Comparison of ENCODE assay signal across 1 cellular context in genomic region chr5:176535101-176535654, GRCh38.
TF ChIP-seq lines count a peak whose summit lies in the region.

No MANE protein-coding gene starts in this region.

TF ChIP-seq in GM12878, 131 proteins besides CTCF, POLR2A, EP300 and RAD21 (continued from another document):
- TF ChIP-seq E4F1 (IDR thresholded peaks at IDR 0.05; ENCODE audit: borderline replicate concordance, partially characterized antibody) (no peak), RAD51 (IDR thresholded peaks at IDR 0.05) (no peak), SREBF2 (IDR thresholded peaks at IDR 0.05; ENCODE audit: low read length) (no peak), RELA (IDR thresholded peaks at IDR 0.05; ENCODE audit: borderline replicate concordance, partially characterized antibody) (peak; percentile 32), SMARCA5 (IDR thresholded peaks at IDR 0.05) (peak; percentile 68; the same call in 1 of the 2 replicates), BACH1 (IDR thresholded peaks at IDR 0.05; ENCODE audit: borderline replicate concordance) (0 out of 2 replicates have a peak, but pooled peaks have one; percentile 5), POU2F2 (IDR thresholded peaks at IDR 0.05; ENCODE audit: borderline replicate concordance, low read depth, low read length) (peak; percentile 39; the same call in 1 of the 3 replicates), SIX5 (IDR thresholded peaks at IDR 0.05; ENCODE audit: low read depth, low read length, severe bottlenecking) (no peak), RUNX3 (IDR thresholded peaks at IDR 0.05; ENCODE audit: low read length) (0 out of 2 replicates have a peak, but pooled peaks have one; percentile 29), BHLHE40 (IDR thresholded peaks at IDR 0.05; ENCODE audit: borderline replicate concordance in 1 of 2, low read depth in 2 of 2, low read length in 1 of 2) (no peak), SMC3 (IDR thresholded peaks at IDR 0.05; ENCODE audit: borderline replicate concordance, low read length) (no peak), EED (IDR thresholded peaks at IDR 0.05; ENCODE audit: low read depth) (no peak; the same call in 1 of the 2 replicates), ATF2 (IDR thresholded peaks at IDR 0.05; ENCODE audit: low read length) (no peak), GATAD2B (conservative IDR thresholded peaks at IDR 0.05; ENCODE audit: low read depth) (peak; percentile 53; the same call in 1 of the 2 replicates), POLR2AphosphoS5 (IDR thresholded peaks at IDR 0.05; ENCODE audit: low read length) (peak; percentile 82), PBX3 (IDR thresholded peaks at IDR 0.05; ENCODE audit: insufficient replicate concordance, low read depth, low read length) (no peak), SMAD1 (IDR thresholded peaks at IDR 0.05; ENCODE audit: low read depth, partially characterized antibody) (no peak), POLR2AphosphoS2 (IDR thresholded peaks at IDR 0.05; ENCODE audit: low read depth, low read length) (peak; percentile 44; the same call in 1 of the 2 replicates), RELB (IDR thresholded peaks at IDR 0.05; ENCODE audit: low read depth) (peak; percentile 59; the same call in 1 of the 2 replicates), MTA3 (IDR thresholded peaks at IDR 0.05; ENCODE audit: borderline replicate concordance, low read length) (peak; percentile 73; the same call in 1 of the 2 replicates), NKRF (conservative IDR thresholded peaks at IDR 0.05) (0 out of 2 replicates have a peak, but pooled peaks have one; percentile 46), PAX5 (IDR thresholded peaks at IDR 0.05; ENCODE audit: borderline replicate concordance, low read depth, low read length) (no peak), PKNOX1 (IDR thresholded peaks at IDR 0.05) (peak; percentile 31; the same call in 1 of the 2 replicates), WRNIP1 (IDR thresholded peaks at IDR 0.05; ENCODE audit: borderline replicate concordance, low read depth, low read length) (no peak), TAF1 (IDR thresholded peaks at IDR 0.05; ENCODE audit: borderline replicate concordance, low read depth, low read length) (peak; percentile 55), HDGF (IDR thresholded peaks at IDR 0.05) (no peak), ZNF687 (IDR thresholded peaks at IDR 0.05) (peak; percentile 44; the same call in 1 of the 2 replicates), ATF3 (IDR thresholded peaks at IDR 0.05; ENCODE audit: borderline replicate concordance, extremely low read depth, low read depth, low read length) (no peak)
TF ChIP-seq in GM12878: peak in this region for 15.
